In genomic region chr11:11628651-11629050, GRCh38 we compare ENCODE assay signal across 18 cellular contexts. TPM values are rescaled to one million over a fixed set of nuclear protein-coding genes. Genes with fewer than 3 reads are reported as not detected.
"Had no signal": no experiment of that assay in that cellular context is flagged by ENCODE, and none has a peak within 500 bp of the region (broad histone marks: within the 10 kb centered on the region; RNA-seq: fewer than 3 reads in every experiment).

No MANE protein-coding gene starts in this region.

- FAIRE-seq: K562, RCC 7860 had no signal

- H3K9me3 ChIP-seq: SK-N-SH had no signal

- DNase-seq: Kasumi-1, MM.1S, NCI-H1092 treated with DMSO at 0.1 percent for 48 hours, NCI-H1436, NCI-H187, NCI-H2029, NCI-H2081 treated with DMSO at 0.1 percent for 48 hours, NCI-H2227 treated with DMSO at 0.1 percent for 48 hours, NCI-H524, NCI-H69, NCI-H774, RPMI8226, SHP77, SK-N-SH had no signal

- H3K36me3 Mint-ChIP-seq: IgD-negative memory B cell had no signal

- H3K4me3 Mint-ChIP-seq: IgD-negative memory B cell had no signal

- H3K27ac Mint-ChIP-seq: IgD-negative memory B cell had no signal

- H3K4me2 ChIP-seq: KMS-11, SK-N-SH had no signal

- ATAC-seq: K562 had no signal

- H3K9ac ChIP-seq: KMS-11, SK-N-SH had no signal

- H3K9me3 Mint-ChIP-seq: IgD-negative memory B cell had no signal

- H3K4me3 ChIP-seq: K562 had no signal

- H3K27ac ChIP-seq: KMS-11 had no signal

RNA-seq across cellular contexts. Expression of gene GALNT18, which starts 6.8 kb away (rescaled TPM):
- total RNA-seq: K562 had no signal
- polyA plus RNA-seq: IgD-negative memory B cell, K562 had no signal
